In the genomic region with DNA sequence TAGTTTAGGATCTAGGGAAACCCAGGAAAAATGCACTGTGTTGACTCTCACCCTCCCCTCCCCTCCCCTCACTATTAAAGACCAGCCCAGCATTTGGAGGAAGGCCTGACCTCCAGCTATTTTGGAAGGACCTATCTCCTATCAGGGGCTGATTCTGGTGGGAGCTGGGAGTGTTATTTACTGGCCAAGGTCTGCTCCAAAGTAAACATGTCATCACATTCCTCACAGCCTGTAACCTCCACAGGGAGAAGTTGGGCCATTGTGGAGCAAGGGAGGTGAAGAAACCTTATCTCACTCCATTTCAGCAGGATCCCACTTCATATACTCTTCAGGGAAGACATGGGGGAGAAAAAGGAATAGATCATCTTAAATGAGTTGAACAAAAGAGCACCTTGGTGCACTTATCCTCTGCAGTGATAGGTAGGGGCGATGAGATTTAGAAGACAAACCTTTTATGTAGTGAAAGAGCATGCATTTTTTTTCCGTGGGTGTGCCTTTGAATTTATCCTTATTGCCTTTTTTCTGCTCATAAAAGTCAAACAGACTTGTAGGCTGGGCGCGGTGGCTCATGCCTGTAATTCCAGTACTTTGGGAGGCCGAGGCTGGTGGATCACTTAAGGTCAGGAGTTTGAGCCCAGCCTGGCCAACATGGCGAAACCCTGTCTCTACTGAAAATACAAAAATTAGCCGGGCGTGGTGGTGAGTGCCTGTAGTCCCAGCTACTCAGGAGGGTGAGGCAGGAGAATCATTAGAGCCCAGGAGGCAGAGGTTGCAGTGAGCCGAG, we compare ENCODE assay signal across 1 cellular context.
TF ChIP-seq lines count a peak whose summit lies in the region.

No MANE protein-coding gene starts in this region.

TF ChIP-seq in HepG2, 621 proteins besides CTCF, POLR2A, EP300 and RAD21 (continued from another document and continues in another):
- TF ChIP-seq, protein P1, sequence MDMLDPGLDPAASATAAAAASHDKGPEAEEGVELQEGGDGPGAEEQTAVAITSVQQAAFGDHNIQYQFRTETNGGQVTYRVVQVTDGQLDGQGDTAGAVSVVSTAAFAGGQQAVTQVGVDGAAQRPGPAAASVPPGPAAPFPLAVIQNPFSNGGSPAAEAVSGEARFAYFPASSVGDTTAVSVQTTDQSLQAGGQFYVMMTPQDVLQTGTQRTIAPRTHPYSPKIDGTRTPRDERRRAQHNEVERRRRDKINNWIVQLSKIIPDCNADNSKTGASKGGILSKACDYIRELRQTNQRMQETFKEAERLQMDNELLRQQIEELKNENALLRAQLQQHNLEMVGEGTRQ (IDR thresholded peaks at IDR 0.05; ENCODE audit: low read depth, low read length): no peak
- TF ChIP-seq, protein P1 (CRISPR knock-in tag; IDR thresholded peaks at IDR 0.05; ENCODE audit: borderline replicate concordance): no peak; the same call in 1 of the 2 replicates
- no peak for TF ChIP-seq ZSCAN12 (CRISPR knock-in tag; IDR thresholded peaks at IDR 0.05)
- peak; percentile 27; the same call in 1 of the 2 replicates for TF ChIP-seq ZFY (CRISPR knock-in tag; IDR thresholded peaks at IDR 0.05)
- peak in 1 of 2 experiments; percentile 54; a peak in 1 of 4 replicates for TF ChIP-seq REST (IDR thresholded peaks at IDR 0.05; ENCODE audit: borderline replicate concordance in 1 of 2, low read depth in 1 of 2, low read length in 2 of 2)
- TF ChIP-seq ZNF672 (CRISPR knock-in tag; IDR thresholded peaks at IDR 0.05): no peak
- TF ChIP-seq ZBTB26 (CRISPR knock-in tag; IDR thresholded peaks at IDR 0.05; ENCODE audit: borderline replicate concordance): no peak
- TF ChIP-seq, protein P2, sequence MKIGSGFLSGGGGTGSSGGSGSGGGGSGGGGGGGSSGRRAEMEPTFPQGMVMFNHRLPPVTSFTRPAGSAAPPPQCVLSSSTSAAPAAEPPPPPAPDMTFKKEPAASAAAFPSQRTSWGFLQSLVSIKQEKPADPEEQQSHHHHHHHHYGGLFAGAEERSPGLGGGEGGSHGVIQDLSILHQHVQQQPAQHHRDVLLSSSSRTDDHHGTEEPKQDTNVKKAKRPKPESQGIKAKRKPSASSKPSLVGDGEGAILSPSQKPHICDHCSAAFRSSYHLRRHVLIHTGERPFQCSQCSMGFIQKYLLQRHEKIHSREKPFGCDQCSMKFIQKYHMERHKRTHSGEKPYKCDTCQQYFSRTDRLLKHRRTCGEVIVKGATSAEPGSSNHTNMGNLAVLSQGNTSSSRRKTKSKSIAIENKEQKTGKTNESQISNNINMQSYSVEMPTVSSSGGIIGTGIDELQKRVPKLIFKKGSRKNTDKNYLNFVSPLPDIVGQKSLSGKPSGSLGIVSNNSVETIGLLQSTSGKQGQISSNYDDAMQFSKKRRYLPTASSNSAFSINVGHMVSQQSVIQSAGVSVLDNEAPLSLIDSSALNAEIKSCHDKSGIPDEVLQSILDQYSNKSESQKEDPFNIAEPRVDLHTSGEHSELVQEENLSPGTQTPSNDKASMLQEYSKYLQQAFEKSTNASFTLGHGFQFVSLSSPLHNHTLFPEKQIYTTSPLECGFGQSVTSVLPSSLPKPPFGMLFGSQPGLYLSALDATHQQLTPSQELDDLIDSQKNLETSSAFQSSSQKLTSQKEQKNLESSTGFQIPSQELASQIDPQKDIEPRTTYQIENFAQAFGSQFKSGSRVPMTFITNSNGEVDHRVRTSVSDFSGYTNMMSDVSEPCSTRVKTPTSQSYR (CRISPR knock-in tag; IDR thresholded peaks at IDR 0.05; ENCODE audit: borderline replicate concordance): no peak
- TF ChIP-seq ZNF354B (CRISPR knock-in tag; IDR thresholded peaks at IDR 0.05): no peak
- peak; percentile 36; the same call in 1 of the 2 replicates for TF ChIP-seq ZSCAN25 (CRISPR knock-in tag; IDR thresholded peaks at IDR 0.05)
- TF ChIP-seq, protein P3, sequence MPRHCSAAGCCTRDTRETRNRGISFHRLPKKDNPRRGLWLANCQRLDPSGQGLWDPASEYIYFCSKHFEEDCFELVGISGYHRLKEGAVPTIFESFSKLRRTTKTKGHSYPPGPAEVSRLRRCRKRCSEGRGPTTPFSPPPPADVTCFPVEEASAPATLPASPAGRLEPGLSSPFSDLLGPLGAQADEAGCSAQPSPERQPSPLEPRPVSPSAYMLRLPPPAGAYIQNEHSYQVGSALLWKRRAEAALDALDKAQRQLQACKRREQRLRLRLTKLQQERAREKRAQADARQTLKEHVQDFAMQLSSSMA (CRISPR knock-in tag; IDR thresholded peaks at IDR 0.05): no peak
- TF ChIP-seq GATAD2A (CRISPR knock-in tag; IDR thresholded peaks at IDR 0.05): peak; percentile 86
- TF ChIP-seq MEF2D (CRISPR knock-in tag; IDR thresholded peaks at IDR 0.05): no peak; the same call in 1 of the 2 replicates
- peak; percentile 20; the same call in 1 of the 2 replicates for TF ChIP-seq STAG1 (CRISPR knock-in tag; IDR thresholded peaks at IDR 0.05)
- TF ChIP-seq, protein P4, sequence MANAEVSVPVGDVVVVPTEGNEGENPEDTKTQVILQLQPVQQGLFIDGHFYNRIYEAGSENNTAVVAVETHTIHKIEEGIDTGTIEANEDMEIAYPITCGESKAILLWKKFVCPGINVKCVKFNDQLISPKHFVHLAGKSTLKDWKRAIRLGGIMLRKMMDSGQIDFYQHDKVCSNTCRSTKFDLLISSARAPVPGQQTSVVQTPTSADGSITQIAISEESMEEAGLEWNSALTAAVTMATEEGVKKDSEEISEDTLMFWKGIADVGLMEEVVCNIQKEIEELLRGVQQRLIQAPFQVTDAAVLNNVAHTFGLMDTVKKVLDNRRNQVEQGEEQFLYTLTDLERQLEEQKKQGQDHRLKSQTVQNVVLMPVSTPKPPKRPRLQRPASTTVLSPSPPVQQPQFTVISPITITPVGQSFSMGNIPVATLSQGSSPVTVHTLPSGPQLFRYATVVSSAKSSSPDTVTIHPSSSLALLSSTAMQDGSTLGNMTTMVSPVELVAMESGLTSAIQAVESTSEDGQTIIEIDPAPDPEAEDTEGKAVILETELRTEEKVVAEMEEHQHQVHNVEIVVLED (CRISPR knock-in tag; IDR thresholded peaks at IDR 0.05; ENCODE audit: borderline replicate concordance): no peak; the same call in 1 of the 2 replicates
- TF ChIP-seq ZC3H13 (CRISPR knock-in tag; IDR thresholded peaks at IDR 0.05): no peak
- no peak for TF ChIP-seq POLR2G (IDR thresholded peaks at IDR 0.05; ENCODE audit: low read depth, low read length)
- TF ChIP-seq, protein P5, sequence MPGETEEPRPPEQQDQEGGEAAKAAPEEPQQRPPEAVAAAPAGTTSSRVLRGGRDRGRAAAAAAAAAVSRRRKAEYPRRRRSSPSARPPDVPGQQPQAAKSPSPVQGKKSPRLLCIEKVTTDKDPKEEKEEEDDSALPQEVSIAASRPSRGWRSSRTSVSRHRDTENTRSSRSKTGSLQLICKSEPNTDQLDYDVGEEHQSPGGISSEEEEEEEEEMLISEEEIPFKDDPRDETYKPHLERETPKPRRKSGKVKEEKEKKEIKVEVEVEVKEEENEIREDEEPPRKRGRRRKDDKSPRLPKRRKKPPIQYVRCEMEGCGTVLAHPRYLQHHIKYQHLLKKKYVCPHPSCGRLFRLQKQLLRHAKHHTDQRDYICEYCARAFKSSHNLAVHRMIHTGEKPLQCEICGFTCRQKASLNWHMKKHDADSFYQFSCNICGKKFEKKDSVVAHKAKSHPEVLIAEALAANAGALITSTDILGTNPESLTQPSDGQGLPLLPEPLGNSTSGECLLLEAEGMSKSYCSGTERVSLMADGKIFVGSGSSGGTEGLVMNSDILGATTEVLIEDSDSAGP (CRISPR knock-in tag; IDR thresholded peaks at IDR 0.05; ENCODE audit: borderline replicate concordance): peak; percentile 29; the same call in 1 of the 2 replicates
- no peak for TF ChIP-seq HDAC6 (IDR thresholded peaks at IDR 0.05; ENCODE audit: low read depth, low read length)
- TF ChIP-seq CREB3 (CRISPR knock-in tag; IDR thresholded peaks at IDR 0.05): no peak
- TF ChIP-seq ZNF33B (CRISPR knock-in tag; IDR thresholded peaks at IDR 0.05): no peak
- TF ChIP-seq, protein P6, sequence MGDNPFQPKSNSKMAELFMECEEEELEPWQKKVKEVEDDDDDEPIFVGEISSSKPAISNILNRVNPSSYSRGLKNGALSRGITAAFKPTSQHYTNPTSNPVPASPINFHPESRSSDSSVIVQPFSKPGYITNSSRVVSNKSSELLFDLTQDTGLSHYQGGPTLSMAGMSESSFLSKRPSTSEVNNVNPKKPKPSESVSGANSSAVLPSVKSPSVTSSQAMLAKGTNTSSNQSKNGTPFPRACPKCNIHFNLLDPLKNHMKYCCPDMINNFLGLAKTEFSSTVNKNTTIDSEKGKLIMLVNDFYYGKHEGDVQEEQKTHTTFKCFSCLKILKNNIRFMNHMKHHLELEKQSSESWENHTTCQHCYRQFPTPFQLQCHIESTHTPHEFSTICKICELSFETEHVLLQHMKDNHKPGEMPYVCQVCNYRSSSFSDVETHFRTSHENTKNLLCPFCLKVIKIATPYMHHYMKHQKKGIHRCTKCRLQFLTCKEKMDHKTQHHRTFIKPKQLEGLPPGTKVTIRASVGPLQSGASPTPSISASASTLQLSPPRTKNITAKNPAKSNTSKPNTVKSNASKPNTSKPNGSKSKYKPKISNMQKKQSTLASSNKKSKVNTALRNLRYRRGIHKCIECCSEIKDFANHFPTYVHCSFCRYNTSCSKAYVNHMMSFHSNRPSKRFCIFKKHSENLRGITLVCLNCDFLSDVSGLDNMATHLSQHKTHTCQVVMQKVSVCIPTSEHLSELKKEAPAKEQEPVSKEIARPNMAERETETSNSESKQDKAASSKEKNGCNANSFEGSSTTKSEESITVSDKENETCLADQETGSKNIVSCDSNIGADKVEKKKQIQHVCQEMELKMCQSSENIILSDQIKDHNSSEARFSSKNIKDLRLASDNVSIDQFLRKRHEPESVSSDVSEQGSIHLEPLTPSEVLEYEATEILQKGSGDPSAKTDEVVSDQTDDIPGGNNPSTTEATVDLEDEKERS (CRISPR knock-in tag; IDR thresholded peaks at IDR 0.05): no peak
- peak; percentile 90 for TF ChIP-seq FOXO1 (CRISPR knock-in tag; IDR thresholded peaks at IDR 0.05)
- TF ChIP-seq TBX3 (IDR thresholded peaks at IDR 0.05; ENCODE audit: borderline replicate concordance): no peak
- TF ChIP-seq, protein P7, sequence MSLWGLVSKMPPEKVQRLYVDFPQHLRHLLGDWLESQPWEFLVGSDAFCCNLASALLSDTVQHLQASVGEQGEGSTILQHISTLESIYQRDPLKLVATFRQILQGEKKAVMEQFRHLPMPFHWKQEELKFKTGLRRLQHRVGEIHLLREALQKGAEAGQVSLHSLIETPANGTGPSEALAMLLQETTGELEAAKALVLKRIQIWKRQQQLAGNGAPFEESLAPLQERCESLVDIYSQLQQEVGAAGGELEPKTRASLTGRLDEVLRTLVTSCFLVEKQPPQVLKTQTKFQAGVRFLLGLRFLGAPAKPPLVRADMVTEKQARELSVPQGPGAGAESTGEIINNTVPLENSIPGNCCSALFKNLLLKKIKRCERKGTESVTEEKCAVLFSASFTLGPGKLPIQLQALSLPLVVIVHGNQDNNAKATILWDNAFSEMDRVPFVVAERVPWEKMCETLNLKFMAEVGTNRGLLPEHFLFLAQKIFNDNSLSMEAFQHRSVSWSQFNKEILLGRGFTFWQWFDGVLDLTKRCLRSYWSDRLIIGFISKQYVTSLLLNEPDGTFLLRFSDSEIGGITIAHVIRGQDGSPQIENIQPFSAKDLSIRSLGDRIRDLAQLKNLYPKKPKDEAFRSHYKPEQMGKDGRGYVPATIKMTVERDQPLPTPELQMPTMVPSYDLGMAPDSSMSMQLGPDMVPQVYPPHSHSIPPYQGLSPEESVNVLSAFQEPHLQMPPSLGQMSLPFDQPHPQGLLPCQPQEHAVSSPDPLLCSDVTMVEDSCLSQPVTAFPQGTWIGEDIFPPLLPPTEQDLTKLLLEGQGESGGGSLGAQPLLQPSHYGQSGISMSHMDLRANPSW (CRISPR knock-in tag; IDR thresholded peaks at IDR 0.05; ENCODE audit: borderline replicate concordance): no peak
- peak; percentile 66; the same call in 1 of the 2 replicates for TF ChIP-seq TARDBP (CRISPR knock-in tag; IDR thresholded peaks at IDR 0.05)
- TF ChIP-seq ZMYM4 (CRISPR knock-in tag; IDR thresholded peaks at IDR 0.05): peak; percentile 75
- TF ChIP-seq RFXAP (CRISPR knock-in tag; IDR thresholded peaks at IDR 0.05; ENCODE audit: borderline replicate concordance): peak; percentile 78; the same call in 1 of the 2 replicates
